Comparison of ENCODE assay signal across 8 cellular contexts in genomic region chr17:77423589-77424451, GRCh38.
DNase-seq lines count a peak whose midpoint lies in the region; ATAC-seq, FAIRE-seq and TF ChIP-seq lines count a peak whose summit lies in the region.

No MANE protein-coding gene starts in this region.

- H3K4ac ChIP-seq in H1 (replicated peaks; ENCODE audit: insufficient read length, low read depth, low read length) = no peak overlapping the region

- CTCF ChIA-PET in H1 (lab: Charles Lee; ENCODE audit: partially characterized antibody) = interaction anchor here (0.8 to 39.2 kb wide), 8 partner anchors 5 to 211 kb away, joined by 3 to 512 read pairs (median 13); no protein-coding TSS in a partner anchor

- peaks cover 4% of the 10 kb centered on the region for H3K36me3 Mint-ChIP-seq in activated naive CD8-positive, alpha-beta T cell treated with anti-CD3 and anti-CD28 coated beads, Interleukin-2, amount 10 ng/mL, durations not matched to agents 7 days and 5 days
- H3K36me3 Mint-ChIP-seq in activated naive CD8-positive, alpha-beta T cell treated with anti-CD3 and anti-CD28 coated beads, Interleukin-2, amount 50 U/mL, for 24 hours (ENCODE audit: low read depth) = no peaks in the 10 kb centered on the region
- H3K36me3 Mint-ChIP-seq in mesothelial cell of epicardium = no peaks in the 10 kb centered on the region

- no peak overlapping the region for H3K14ac ChIP-seq in H1 (ENCODE audit: insufficient read length)

- H4K20me1 ChIP-seq in H1 (replicated peaks in 1 of 2; ENCODE audit: control insufficient read depth in 1 of 2, insufficient read depth in 2 of 2, low read length in 2 of 2) = peaks cover 24 to 27% of the 10 kb centered on the region in 2 experiments

- H3K27me3 Mint-ChIP-seq in activated naive CD8-positive, alpha-beta T cell treated with anti-CD3 and anti-CD28 coated beads, Interleukin-2, amount 10 ng/mL, durations not matched to agents 7 days and 5 days = no peaks in the 10 kb centered on the region
- no peaks in the 10 kb centered on the region for H3K27me3 Mint-ChIP-seq in activated naive CD8-positive, alpha-beta T cell treated with anti-CD3 and anti-CD28 coated beads, Interleukin-2, amount 50 U/mL, for 24 hours
- H3K27me3 Mint-ChIP-seq in mesothelial cell of epicardium (ENCODE audit: low read depth) = no peaks in the 10 kb centered on the region
- H3K27me3 Mint-ChIP-seq in stimulated activated naive CD8-positive, alpha-beta T cell treated with anti-CD3 and anti-CD28 coated beads, Interleukin-15, amount 100 ng/mL, for 72 hours = no peaks in the 10 kb centered on the region

- TF ChIP-seq CTCF in H1 (IDR thresholded peaks at IDR 0.05; ENCODE audit: control extremely low read depth in 1 of 3, insufficient read depth in 1 of 3, low read depth in 1 of 3, low read length in 3 of 3) (no peak), mesothelial cell of epicardium (IDR thresholded peaks at IDR 0.05; ENCODE audit: unreplicated experiment) (no peak)

- H3K4me1 ChIP-seq in H1 (replicated peaks in 1 of 4; ENCODE audit: control insufficient read depth in 3 of 4, insufficient read depth in 4 of 4, low read length in 3 of 4) = peaks cover 7 to 55% (median 44%) of the 10 kb centered on the region in 4 experiments

- no peak overlapping the region for H3K9ac ChIP-seq in H1 (replicated peaks in 1 of 4; ENCODE audit: extremely low read depth in 1 of 4, low read depth in 3 of 4, low read length in 3 of 4)

- H2BK5ac ChIP-seq in H1 (ENCODE audit: low read depth, low read length) = peak overlapping the region; percentile 49; the same call in 1 of the 2 replicates

- ATAC-seq in activated naive CD8-positive, alpha-beta T cell treated with anti-CD3 and anti-CD28 coated beads, Interleukin-2, amount 10 ng/mL, durations not matched to agents 7 days and 5 days (ENCODE audit: low read depth) = no peak
- ATAC-seq in activated naive CD8-positive, alpha-beta T cell treated with anti-CD3 and anti-CD28 coated beads, Interleukin-2, amount 50 U/mL, for 24 hours = no peak
- ATAC-seq in stimulated activated naive CD8-positive, alpha-beta T cell treated with anti-CD3 and anti-CD28 coated beads, Interleukin-15, amount 100 ng/mL, for 72 hours = no peak
- ATAC-seq in GM18873 (IDR thresholded peaks at IDR 0.05; ENCODE audit: low FRiP score, unreplicated experiment) (no peak), HG03196 (IDR thresholded peaks at IDR 0.05; ENCODE audit: unreplicated experiment) (no peak)

- no peak overlapping the region for H3K27ac ChIP-seq in H1 (ENCODE audit: low read depth, low read length)

- H3K9me3 Mint-ChIP-seq in activated naive CD8-positive, alpha-beta T cell treated with anti-CD3 and anti-CD28 coated beads, Interleukin-2, amount 10 ng/mL, durations not matched to agents 7 days and 5 days = no peaks in the 10 kb centered on the region
- no peaks in the 10 kb centered on the region for H3K9me3 Mint-ChIP-seq in activated naive CD8-positive, alpha-beta T cell treated with anti-CD3 and anti-CD28 coated beads, Interleukin-2, amount 50 U/mL, for 24 hours
- no peaks in the 10 kb centered on the region for H3K9me3 Mint-ChIP-seq in mesothelial cell of epicardium
- H3K9me3 Mint-ChIP-seq in stimulated activated naive CD8-positive, alpha-beta T cell treated with anti-CD3 and anti-CD28 coated beads, Interleukin-15, amount 100 ng/mL, for 72 hours = no peaks in the 10 kb centered on the region

- no peak overlapping the region for H3K4me3 ChIP-seq in H1 (ENCODE audit: extremely low read depth in 1 of 4, insufficient read depth in 2 of 4, low read depth in 3 of 4, low read length in 4 of 4)

- no peaks in the 10 kb centered on the region for H3K27me3 ChIP-seq in H1 (replicated peaks in 1 of 4; ENCODE audit: control insufficient read depth in 3 of 4, extremely low read depth in 1 of 4, insufficient read depth in 3 of 4, low read length in 3 of 4)

- no peaks in the 10 kb centered on the region for H3K23me2 ChIP-seq in H1 (ENCODE audit: low read depth, low read length)

- H2BK20ac ChIP-seq in H1 (ENCODE audit: low read length) = no peak overlapping the region; the same call in 1 of the 2 replicates

- H3K56ac ChIP-seq in H1 (replicated peaks; ENCODE audit: insufficient read length, low read depth, low read length) = no peak overlapping the region

- H3K27ac Mint-ChIP-seq in activated naive CD8-positive, alpha-beta T cell treated with anti-CD3 and anti-CD28 coated beads, Interleukin-2, amount 10 ng/mL, durations not matched to agents 7 days and 5 days = peak overlapping the region; percentile 1
- H3K27ac Mint-ChIP-seq in activated naive CD8-positive, alpha-beta T cell treated with anti-CD3 and anti-CD28 coated beads, Interleukin-2, amount 50 U/mL, for 24 hours = no peak overlapping the region
- peak overlapping the region; percentile 88 for H3K27ac Mint-ChIP-seq in mesothelial cell of epicardium
- H3K27ac Mint-ChIP-seq in stimulated activated naive CD8-positive, alpha-beta T cell treated with anti-CD3 and anti-CD28 coated beads, Interleukin-15, amount 100 ng/mL, for 72 hours = no peak overlapping the region

- TF ChIP-seq RAD21 in H1 (IDR thresholded peaks at IDR 0.05 in 1 of 2, conservative IDR thresholded peaks at IDR 0.05 in 1 of 2; ENCODE audit: low read depth in 2 of 2, low read length in 2 of 2) = no peak

- no peak for TF ChIP-seq EP300 in H1 (IDR thresholded peaks at IDR 0.05; ENCODE audit: borderline replicate concordance in 1 of 2, low read depth in 2 of 2, low read length in 2 of 2)

- no peak overlapping the region for H4K5ac ChIP-seq in H1 (ENCODE audit: insufficient read length, low read depth, low read length)

- POLR2A ChIA-PET in activated naive CD8-positive, alpha-beta T cell treated with anti-CD3 and anti-CD28 coated beads, Interleukin-2, amount 10 ng/mL, durations not matched to agents 7 days and 5 days (lab: Charles Lee) = interaction anchor here (1.5 to 6.5 kb wide), 4 partner anchors 15 to 34 kb away, joined by 4 to 58 read pairs (median 6); no protein-coding TSS in a partner anchor
- POLR2A ChIA-PET in H1 (lab: Charles Lee; ENCODE audit: partially characterized antibody) = interaction anchor here (0.7 to 2.2 kb wide), 5 partner anchors 23 to 268 kb away, joined by 3 to 11 read pairs (median 4); no protein-coding TSS in a partner anchor

- H2AFZ ChIP-seq in H1 (ENCODE audit: low read length) = no peak overlapping the region

- H2BK120ac ChIP-seq in H1 (replicated peaks; ENCODE audit: low read depth, low read length) = no peak overlapping the region

- H4K91ac ChIP-seq in H1 (replicated peaks; ENCODE audit: insufficient read length, low read length) = no peak overlapping the region

- peak overlapping the region; percentile 63; the same call in 1 of the 2 replicates for H2BK12ac ChIP-seq in H1 (ENCODE audit: low read depth, low read length)

- DNase-seq in activated naive CD8-positive, alpha-beta T cell treated with anti-CD3 and anti-CD28 coated beads, Interleukin-2, amount 10 ng/mL, durations not matched to agents 7 days and 5 days = no peak
- no peak for DNase-seq in activated naive CD8-positive, alpha-beta T cell treated with anti-CD3 and anti-CD28 coated beads, Interleukin-2, amount 50 U/mL, for 24 hours
- DNase-seq in H1 (ENCODE audit: low read depth in 1 of 2, low spot score in 2 of 2) (no peak), mesothelial cell of epicardium (ENCODE audit: low spot score in 2 of 2, unreplicated experiment in 2 of 2) (no peak), ureter (ENCODE audit: low spot score) (peak; percentile 92)
- no peak for DNase-seq in stimulated activated naive CD8-positive, alpha-beta T cell treated with anti-CD3 and anti-CD28 coated beads, Interleukin-15, amount 100 ng/mL, for 72 hours

- H3K4me3 Mint-ChIP-seq in activated naive CD8-positive, alpha-beta T cell treated with anti-CD3 and anti-CD28 coated beads, Interleukin-2, amount 10 ng/mL, durations not matched to agents 7 days and 5 days = no peak overlapping the region
- H3K4me3 Mint-ChIP-seq in activated naive CD8-positive, alpha-beta T cell treated with anti-CD3 and anti-CD28 coated beads, Interleukin-2, amount 50 U/mL, for 24 hours = no peak overlapping the region
- H3K4me3 Mint-ChIP-seq in mesothelial cell of epicardium = no peak overlapping the region
- no peak overlapping the region for H3K4me3 Mint-ChIP-seq in stimulated activated naive CD8-positive, alpha-beta T cell treated with anti-CD3 and anti-CD28 coated beads, Interleukin-15, amount 100 ng/mL, for 72 hours

- no peaks in the 10 kb centered on the region for H3K9me3 ChIP-seq in H1 (ENCODE audit: insufficient read depth in 2 of 2, low read depth in 1 of 2, low read length in 1 of 2)

- TF ChIP-seq POLR2A in H1 (IDR thresholded peaks at IDR 0.05; ENCODE audit: control extremely low read depth in 1 of 2, low read depth in 2 of 2, low read length in 2 of 2) = no peak

- H3K36me3 ChIP-seq in H1 (ENCODE audit: control insufficient read depth in 2 of 4, insufficient read depth in 4 of 4, low read length in 3 of 4) = no peaks in the 10 kb centered on the region

- no peak overlapping the region for H4K8ac ChIP-seq in H1 (ENCODE audit: extremely low read depth, insufficient read depth, low read length)

- peaks cover 23% of the 10 kb centered on the region for H3K79me1 ChIP-seq in H1 (ENCODE audit: low read depth, low read length)

- no peak overlapping the region for H3K4me2 ChIP-seq in H1 (ENCODE audit: insufficient read depth in 1 of 2, low read depth in 2 of 2, low read length in 2 of 2)

- no peak overlapping the region for H2BK15ac ChIP-seq in H1 (ENCODE audit: low read length)

- peaks cover 55% of the 10 kb centered on the region for H3K4me1 Mint-ChIP-seq in activated naive CD8-positive, alpha-beta T cell treated with anti-CD3 and anti-CD28 coated beads, Interleukin-2, amount 10 ng/mL, durations not matched to agents 7 days and 5 days
- peaks cover 70% of the 10 kb centered on the region for H3K4me1 Mint-ChIP-seq in activated naive CD8-positive, alpha-beta T cell treated with anti-CD3 and anti-CD28 coated beads, Interleukin-2, amount 50 U/mL, for 24 hours
- peaks cover 69% of the 10 kb centered on the region for H3K4me1 Mint-ChIP-seq in mesothelial cell of epicardium
- H3K4me1 Mint-ChIP-seq in stimulated activated naive CD8-positive, alpha-beta T cell treated with anti-CD3 and anti-CD28 coated beads, Interleukin-15, amount 100 ng/mL, for 72 hours = peaks cover 99% of the 10 kb centered on the region

- peaks cover 0 to 52% of the 10 kb centered on the region in 2 experiments; a peak in 2 of 4 replicates for H3K79me2 ChIP-seq in H1 (ENCODE audit: control insufficient read depth in 1 of 2, insufficient read depth in 2 of 2, low read length in 2 of 2)

- no peak for FAIRE-seq in H1 (lab: Jason Lieb, UNC)

- H2AK5ac ChIP-seq in H1 (ENCODE audit: low read depth, low read length) = 0 out of 2 replicates have a peak overlapping the region, but pooled peaks have one; percentile 82

- H3K18ac ChIP-seq in H1 (ENCODE audit: extremely low read depth, low read length) = no peak overlapping the region; the same call in 1 of the 2 replicates

- H3K23ac ChIP-seq in H1 (ENCODE audit: insufficient read length) = no peak overlapping the region

- 91% methylated on average over 31 of the region's 31 CpGs; no CpG with 5 or more reads in 1 of the 2 experiments for WGBS in H1 (ENCODE audit: extremely low coverage in 1 of 2, insufficient coverage in 1 of 2, insufficient read length in 1 of 2, insufficient replicate concordance in 2 of 2, low coverage in 1 of 2, low lambda C conversion rate in 2 of 2, missing lambda C conversion rate in 1 of 2), 2 experiments

TF ChIP-seq in H1, 55 proteins besides CTCF, POLR2A, EP300 and RAD21:
- no peak for TF ChIP-seq SIN3A (conservative IDR thresholded peaks at IDR 0.05 in 1 of 2, IDR thresholded peaks at IDR 0.05 in 1 of 2; ENCODE audit: low read depth in 1 of 2, low read length in 2 of 2)

Comparison
In these comparisons a context has a peak if more than half of its experiments do, and no peak if none do; other contexts are left out.
1. H3K27ac Mint-ChIP-seq: peak in activated naive CD8-positive, alpha-beta T cell treated with anti-CD3 and anti-CD28 coated beads, Interleukin-2, amount 10 ng/mL, durations not matched to agents 7 days and 5 days (single experiment) and mesothelial cell of epicardium (single experiment); none in activated naive CD8-positive, alpha-beta T cell treated with anti-CD3 and anti-CD28 coated beads, Interleukin-2, amount 50 U/mL, for 24 hours (single experiment) and stimulated activated naive CD8-positive, alpha-beta T cell treated with anti-CD3 and anti-CD28 coated beads, Interleukin-15, amount 100 ng/mL, for 72 hours (0 of 2).